Comparison of ENCODE assay signal across 14 cellular contexts in the genomic region with DNA sequence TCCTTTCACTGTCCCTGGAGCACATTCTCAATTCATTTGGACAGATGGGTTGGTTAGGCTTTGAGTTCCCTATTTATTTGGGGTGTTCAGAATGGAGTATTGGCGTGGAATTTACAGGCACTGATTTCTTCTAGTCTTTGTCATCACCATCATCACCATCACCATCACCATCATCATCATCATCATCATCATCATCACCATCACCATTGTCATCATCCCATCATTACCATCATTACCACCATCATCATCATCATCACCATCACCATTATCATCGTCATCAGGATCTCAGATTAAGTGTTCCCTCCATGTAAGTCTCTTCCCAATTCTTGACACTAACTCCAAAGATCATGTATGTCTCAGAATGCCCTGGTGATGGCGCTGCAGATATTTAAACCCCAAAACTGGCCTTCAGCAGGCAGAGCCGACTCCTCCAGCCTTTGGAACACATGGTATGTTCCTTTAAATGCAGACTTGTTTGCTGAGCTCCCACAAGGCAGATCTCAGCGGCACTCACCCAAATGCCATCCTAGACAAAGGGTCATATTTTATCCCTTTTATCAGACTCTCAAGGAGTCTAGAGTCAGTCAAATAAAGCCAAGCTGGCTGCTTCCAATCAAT. TPM values are rescaled to one million over a fixed set of nuclear protein-coding genes. Genes with fewer than 3 reads are reported as not detected.
DNase-seq lines count a peak whose midpoint lies in the region; TF ChIP-seq lines count a peak whose summit lies in the region.
"Had no signal": no experiment of that assay in that cellular context is flagged by ENCODE, and none has a peak within 500 bp of the region (broad histone marks: within the 10 kb centered on the region; RNA-seq: fewer than 3 reads in every experiment).

No MANE protein-coding gene starts in this region.

- TF ChIP-seq CTCF in epithelial cell of proximal tubule (conservative IDR thresholded peaks at IDR 0.05; ENCODE audit: low read depth, low read length) (peak; percentile 33), retinal pigment epithelial cell (conservative IDR thresholded peaks at IDR 0.05; ENCODE audit: low read depth, low read length) (peak; percentile 40)

- peak; percentile 27 to 68 for DNase-seq in NCI-H524 (lab: John Stamatoyannopoulos, UW)
- no peak for DNase-seq in NCI-H524 treated with DMSO at 0.1 percent for 48 hours (lab: John Stamatoyannopoulos, UW)
- peak; percentile 25 for DNase-seq in NCI-H69 (lab: John Stamatoyannopoulos, UW)
- DNase-seq in epithelial cell of proximal tubule (ENCODE audit: low read depth): no peak
- DNase-seq in retinal pigment epithelial cell (ENCODE audit: low read depth): no peak
- DNase-seq in HuH-7 (ENCODE audit: low spot score): no peak
- no peak for DNase-seq in COR-L47 (lab: John Stamatoyannopoulos, UW)
- no peak for DNase-seq in amniotic stem cell (lab: John Stamatoyannopoulos, UW)
- DNase-seq: activated B cell treated with CpG ODN at 0.5 μM for 24 hours; activated T-cell treated with anti-CD3 and anti-CD28 coated beads, Interleukin-2, amount 50 U/mL, for 72 hours; GDM1; NCI-H1694; upper lobe of left lung had no signal

- no peak overlapping the region for H3K4me3 ChIP-seq in epithelial cell of proximal tubule (ENCODE audit: low read depth, low read length)
- H3K4me3 ChIP-seq in retinal pigment epithelial cell (ENCODE audit: low read length): no peak overlapping the region
- H3K4me3 ChIP-seq: upper lobe of left lung had no signal

RNA-seq across cellular contexts. Expression of a gene that starts 19.8 kb away (rescaled TPM):
- not detected in 2 replicates for total RNA-seq in epithelial cell of proximal tubule
- total RNA-seq: activated B cell treated with CpG ODN at 0.5 μM for 24 hours; activated T-cell treated with anti-CD3 and anti-CD28 coated beads, Interleukin-2, amount 50 U/mL, for 72 hours; myocyte; upper lobe of left lung had no signal

Comparison
In these comparisons a context has a peak if more than half of its experiments do, and no peak if none do; other contexts are left out.
1. DNase-seq: peak in NCI-H524 (2 of 2) and NCI-H69 (single experiment); none in NCI-H524 treated with DMSO at 0.1 percent for 48 hours (single experiment), epithelial cell of proximal tubule (single experiment), retinal pigment epithelial cell (single experiment), HuH-7 (single experiment), COR-L47 (single experiment) and amniotic stem cell (single experiment).